In genomic region chr11:78666675-78667129, GRCh38 we compare ENCODE assay signal across 1 cellular context.
A peak's percentile ranks its signal among the peaks of the same experiment; 100 is the strongest.
TF ChIP-seq lines count a peak whose summit lies in the region.

No MANE protein-coding gene starts in this region.

TF ChIP-seq in K562, 482 proteins besides CTCF, POLR2A, EP300 and RAD21 (continued from another document and continues in another):
- TF ChIP-seq ZBTB33 (CRISPR knock-in tag; IDR thresholded peaks at IDR 0.05) (no peak), PTBP1 (IDR thresholded peaks at IDR 0.05; ENCODE audit: low read depth, low read length) (no peak), MAZ (CRISPR knock-in tag; conservative IDR thresholded peaks at IDR 0.05 in 1 of 2, IDR thresholded peaks at IDR 0.05 in 1 of 2) (no peak), ARID1B (IDR thresholded peaks at IDR 0.05) (peak; percentile 94), TCF3 (CRISPR knock-in tag; IDR thresholded peaks at IDR 0.05) (peak; percentile 86), STAT5A (IDR thresholded peaks at IDR 0.05; ENCODE audit: borderline replicate concordance, low read length) (0 out of 2 replicates have a peak, but pooled peaks have one; percentile 38), FOXK2 (conservative IDR thresholded peaks at IDR 0.05 in 1 of 2, IDR thresholded peaks at IDR 0.05 in 1 of 2; ENCODE audit: low read depth in 2 of 2) (no peak), NFIC (IDR thresholded peaks at IDR 0.05) (peak; percentile 66), GABPA (tag; conservative IDR thresholded peaks at IDR 0.05; ENCODE audit: low read depth) (no peak), ATF3 (IDR thresholded peaks at IDR 0.05) (peak; percentile 89), ATF3 (CRISPR knock-in tag; conservative IDR thresholded peaks at IDR 0.05) (no peak; the same call in 1 of the 2 replicates), ZNF766 (CRISPR knock-in tag; conservative IDR thresholded peaks at IDR 0.05) (0 out of 2 replicates have a peak, but pooled peaks have one; percentile 36), AFF1 (IDR thresholded peaks at IDR 0.05; ENCODE audit: low read depth in 1 of 2, partially characterized antibody in 2 of 2) (no peak), ELF4 (CRISPR knock-in tag; IDR thresholded peaks at IDR 0.05) (0 out of 2 replicates have a peak, but pooled peaks have one; percentile 42), SMC3 (conservative IDR thresholded peaks at IDR 0.05; ENCODE audit: insufficient read depth, low read depth, low read length) (no peak), ZNF707 (CRISPR knock-in tag; conservative IDR thresholded peaks at IDR 0.05) (no peak), VEZF1 (CRISPR knock-in tag; IDR thresholded peaks at IDR 0.05) (peak; percentile 60), TRIM28 (IDR thresholded peaks at IDR 0.05) (no peak), EHMT2 (IDR thresholded peaks at IDR 0.05) (peak; percentile 47), DPF2 (IDR thresholded peaks at IDR 0.05) (peak; percentile 92), FOS (IDR thresholded peaks at IDR 0.05; ENCODE audit: extremely low read depth, insufficient read length) (no peak), NFE2 (IDR thresholded peaks at IDR 0.05; ENCODE audit: low read depth) (no peak), SMARCA4 (IDR thresholded peaks at IDR 0.05) (peak; percentile 88), ATF2 (CRISPR knock-in tag; IDR thresholded peaks at IDR 0.05) (no peak), MEIS2 (IDR thresholded peaks at IDR 0.05; ENCODE audit: partially characterized antibody) (peak; percentile 35), CBX8 (IDR thresholded peaks at IDR 0.05; ENCODE audit: borderline replicate concordance, extremely low read depth, low read depth, low read length, poor library complexity, severe bottlenecking) (no peak), PHB2 (IDR thresholded peaks at IDR 0.05; ENCODE audit: low read depth) (0 out of 2 replicates have a peak, but pooled peaks have one; percentile 50), NR1H2 (CRISPR knock-in tag; IDR thresholded peaks at IDR 0.05) (no peak), TAL1 (IDR thresholded peaks at IDR 0.05) (peak; percentile 91), TEAD4 (IDR thresholded peaks at IDR 0.05; ENCODE audit: low read length) (peak; percentile 89), TEAD4 (CRISPR knock-in tag; IDR thresholded peaks at IDR 0.05; ENCODE audit: borderline replicate concordance) (no peak), MCM5 (IDR thresholded peaks at IDR 0.05; ENCODE audit: low read depth) (no peak), ZNF165 (CRISPR knock-in tag; IDR thresholded peaks at IDR 0.05; ENCODE audit: borderline replicate concordance) (no peak), ESRRA (IDR thresholded peaks at IDR 0.05; ENCODE audit: borderline replicate concordance, low read depth) (no peak), KLF1 (tag; IDR thresholded peaks at IDR 0.05) (no peak), ESRRB (CRISPR knock-in tag; IDR thresholded peaks at IDR 0.05; ENCODE audit: borderline replicate concordance) (no peak), ASH1L (IDR thresholded peaks at IDR 0.05; ENCODE audit: borderline replicate concordance, low read depth, partially characterized antibody) (no peak)
- TF ChIP-seq, protein P1, sequence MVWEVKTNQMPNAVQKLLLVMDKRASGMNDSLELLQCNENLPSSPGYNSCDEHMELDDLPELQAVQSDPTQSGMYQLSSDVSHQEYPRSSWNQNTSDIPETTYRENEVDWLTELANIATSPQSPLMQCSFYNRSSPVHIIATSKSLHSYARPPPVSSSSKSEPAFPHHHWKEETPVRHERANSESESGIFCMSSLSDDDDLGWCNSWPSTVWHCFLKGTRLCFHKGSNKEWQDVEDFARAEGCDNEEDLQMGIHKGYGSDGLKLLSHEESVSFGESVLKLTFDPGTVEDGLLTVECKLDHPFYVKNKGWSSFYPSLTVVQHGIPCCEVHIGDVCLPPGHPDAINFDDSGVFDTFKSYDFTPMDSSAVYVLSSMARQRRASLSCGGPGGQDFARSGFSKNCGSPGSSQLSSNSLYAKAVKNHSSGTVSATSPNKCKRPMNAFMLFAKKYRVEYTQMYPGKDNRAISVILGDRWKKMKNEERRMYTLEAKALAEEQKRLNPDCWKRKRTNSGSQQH (CRISPR knock-in tag; IDR thresholded peaks at IDR 0.05) = 0 out of 2 replicates have a peak, but pooled peaks have one; percentile 4
- TF ChIP-seq, protein P2, sequence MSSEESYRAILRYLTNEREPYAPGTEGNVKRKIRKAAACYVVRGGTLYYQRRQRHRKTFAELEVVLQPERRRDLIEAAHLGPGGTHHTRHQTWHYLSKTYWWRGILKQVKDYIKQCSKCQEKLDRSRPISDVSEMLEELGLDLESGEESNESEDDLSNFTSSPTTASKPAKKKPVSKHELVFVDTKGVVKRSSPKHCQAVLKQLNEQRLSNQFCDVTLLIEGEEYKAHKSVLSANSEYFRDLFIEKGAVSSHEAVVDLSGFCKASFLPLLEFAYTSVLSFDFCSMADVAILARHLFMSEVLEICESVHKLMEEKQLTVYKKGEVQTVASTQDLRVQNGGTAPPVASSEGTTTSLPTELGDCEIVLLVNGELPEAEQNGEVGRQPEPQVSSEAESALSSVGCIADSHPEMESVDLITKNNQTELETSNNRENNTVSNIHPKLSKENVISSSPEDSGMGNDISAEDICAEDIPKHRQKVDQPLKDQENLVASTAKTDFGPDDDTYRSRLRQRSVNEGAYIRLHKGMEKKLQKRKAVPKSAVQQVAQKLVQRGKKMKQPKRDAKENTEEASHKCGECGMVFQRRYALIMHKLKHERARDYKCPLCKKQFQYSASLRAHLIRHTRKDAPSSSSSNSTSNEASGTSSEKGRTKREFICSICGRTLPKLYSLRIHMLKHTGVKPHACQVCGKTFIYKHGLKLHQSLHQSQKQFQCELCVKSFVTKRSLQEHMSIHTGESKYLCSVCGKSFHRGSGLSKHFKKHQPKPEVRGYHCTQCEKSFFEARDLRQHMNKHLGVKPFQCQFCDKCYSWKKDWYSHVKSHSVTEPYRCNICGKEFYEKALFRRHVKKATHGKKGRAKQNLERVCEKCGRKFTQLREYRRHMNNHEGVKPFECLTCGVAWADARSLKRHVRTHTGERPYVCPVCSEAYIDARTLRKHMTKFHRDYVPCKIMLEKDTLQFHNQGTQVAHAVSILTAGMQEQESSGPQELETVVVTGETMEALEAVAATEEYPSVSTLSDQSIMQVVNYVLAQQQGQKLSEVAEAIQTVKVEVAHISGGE (CRISPR knock-in tag; IDR thresholded peaks at IDR 0.05) = no peak
- TF ChIP-seq, protein P3, sequence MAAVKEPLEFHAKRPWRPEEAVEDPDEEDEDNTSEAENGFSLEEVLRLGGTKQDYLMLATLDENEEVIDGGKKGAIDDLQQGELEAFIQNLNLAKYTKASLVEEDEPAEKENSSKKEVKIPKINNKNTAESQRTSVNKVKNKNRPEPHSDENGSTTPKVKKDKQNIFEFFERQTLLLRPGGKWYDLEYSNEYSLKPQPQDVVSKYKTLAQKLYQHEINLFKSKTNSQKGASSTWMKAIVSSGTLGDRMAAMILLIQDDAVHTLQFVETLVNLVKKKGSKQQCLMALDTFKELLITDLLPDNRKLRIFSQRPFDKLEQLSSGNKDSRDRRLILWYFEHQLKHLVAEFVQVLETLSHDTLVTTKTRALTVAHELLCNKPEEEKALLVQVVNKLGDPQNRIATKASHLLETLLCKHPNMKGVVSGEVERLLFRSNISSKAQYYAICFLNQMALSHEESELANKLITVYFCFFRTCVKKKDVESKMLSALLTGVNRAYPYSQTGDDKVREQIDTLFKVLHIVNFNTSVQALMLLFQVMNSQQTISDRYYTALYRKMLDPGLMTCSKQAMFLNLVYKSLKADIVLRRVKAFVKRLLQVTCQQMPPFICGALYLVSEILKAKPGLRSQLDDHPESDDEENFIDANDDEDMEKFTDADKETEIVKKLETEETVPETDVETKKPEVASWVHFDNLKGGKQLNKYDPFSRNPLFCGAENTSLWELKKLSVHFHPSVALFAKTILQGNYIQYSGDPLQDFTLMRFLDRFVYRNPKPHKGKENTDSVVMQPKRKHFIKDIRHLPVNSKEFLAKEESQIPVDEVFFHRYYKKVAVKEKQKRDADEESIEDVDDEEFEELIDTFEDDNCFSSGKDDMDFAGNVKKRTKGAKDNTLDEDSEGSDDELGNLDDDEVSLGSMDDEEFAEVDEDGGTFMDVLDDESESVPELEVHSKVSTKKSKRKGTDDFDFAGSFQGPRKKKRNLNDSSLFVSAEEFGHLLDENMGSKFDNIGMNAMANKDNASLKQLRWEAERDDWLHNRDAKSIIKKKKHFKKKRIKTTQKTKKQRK (IDR thresholded peaks at IDR 0.05; ENCODE audit: borderline replicate concordance, low read depth, low read length) = no peak
- TF ChIP-seq, protein P4, sequence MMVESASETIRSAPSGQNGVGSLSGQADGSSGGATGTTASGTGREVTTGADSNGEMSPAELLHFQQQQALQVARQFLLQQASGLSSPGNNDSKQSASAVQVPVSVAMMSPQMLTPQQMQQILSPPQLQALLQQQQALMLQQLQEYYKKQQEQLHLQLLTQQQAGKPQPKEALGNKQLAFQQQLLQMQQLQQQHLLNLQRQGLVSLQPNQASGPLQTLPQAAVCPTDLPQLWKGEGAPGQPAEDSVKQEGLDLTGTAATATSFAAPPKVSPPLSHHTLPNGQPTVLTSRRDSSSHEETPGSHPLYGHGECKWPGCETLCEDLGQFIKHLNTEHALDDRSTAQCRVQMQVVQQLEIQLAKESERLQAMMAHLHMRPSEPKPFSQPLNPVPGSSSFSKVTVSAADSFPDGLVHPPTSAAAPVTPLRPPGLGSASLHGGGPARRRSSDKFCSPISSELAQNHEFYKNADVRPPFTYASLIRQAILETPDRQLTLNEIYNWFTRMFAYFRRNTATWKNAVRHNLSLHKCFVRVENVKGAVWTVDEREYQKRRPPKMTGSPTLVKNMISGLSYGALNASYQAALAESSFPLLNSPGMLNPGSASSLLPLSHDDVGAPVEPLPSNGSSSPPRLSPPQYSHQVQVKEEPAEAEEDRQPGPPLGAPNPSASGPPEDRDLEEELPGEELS (CRISPR knock-in tag; IDR thresholded peaks at IDR 0.05; ENCODE audit: borderline replicate concordance) = no peak
